In genomic region chr14:54712371-54712998, GRCh38 we compare ENCODE assay signal across 10 cellular contexts.
DNase-seq lines count a peak whose midpoint lies in the region; ATAC-seq, FAIRE-seq and TF ChIP-seq lines count a peak whose summit lies in the region.
"Had no signal": no experiment of that assay in that cellular context is flagged by ENCODE, and none has a peak within 500 bp of the region (broad histone marks: within the 10 kb centered on the region; RNA-seq: fewer than 3 reads in every experiment).

No MANE protein-coding gene starts in this region.

- peak overlapping the region; percentile 82 for H3K9ac ChIP-seq in BLaER1

- peak; percentile 24 for DNase-seq in NAMALWA (ENCODE audit: low spot score)
- DNase-seq in fibroblast of the aortic adventitia (ENCODE audit: low read depth) = peak; percentile 68
- peak in 1 of 2 donors; percentile 32 for DNase-seq in psoas muscle
- DNase-seq in SHP77 treated with DMSO at 0.1 percent for 48 hours (lab: John Stamatoyannopoulos, UW) = no peak
- DNase-seq in glomerular visceral epithelial cell (ENCODE audit: extremely low spot score) = no peak
- no peak for DNase-seq in prostate gland (ENCODE audit: low spot score)
- DNase-seq in GM12892 (ENCODE audit: insufficient read length) = no peak
- DNase-seq: NCI-H748 treated with DMSO at 0.1 percent for 48 hours had no signal

- H3K4me2 ChIP-seq in BLaER1 = peak overlapping the region; percentile 98

- 6 to 10% (median 10%) methylated on average over 4 of the region's 4 CpGs for WGBS in psoas muscle, 3 donors
- WGBS in prostate gland = 70% methylated on average over 4 of the region's 4 CpGs

- peak overlapping the region; percentile 63 for H3K4me3 ChIP-seq in BLaER1
- no peak overlapping the region for H3K4me3 ChIP-seq in fibroblast of the aortic adventitia (ENCODE audit: low read depth, low read length)
- peak overlapping the region; percentile 29 for H3K4me3 ChIP-seq in psoas muscle
- no peak overlapping the region for H3K4me3 ChIP-seq in prostate gland

- FAIRE-seq in GM12892 (lab: Jason Lieb, UNC) = no peak

- H4K20me1 ChIP-seq in BLaER1 = no peaks in the 10 kb centered on the region

- no peak for TF ChIP-seq CTCF in fibroblast of the aortic adventitia (IDR thresholded peaks at IDR 0.05; ENCODE audit: insufficient read depth, low read length)
- no peak for TF ChIP-seq CTCF in psoas muscle (IDR thresholded peaks at IDR 0.05)
- TF ChIP-seq CTCF in prostate gland (IDR thresholded peaks at IDR 0.05) = no peak

- TF ChIP-seq POLR2A in prostate gland (IDR thresholded peaks at IDR 0.05) (no peak), GM12892 (IDR thresholded peaks at IDR 0.05; ENCODE audit: low read depth, low read length) (no peak)

- H3K4me1 ChIP-seq in BLaER1 (peaks cover 86% of the 10 kb centered on the region), psoas muscle (peaks cover 72% of the 10 kb centered on the region), prostate gland (replicated peaks) (no peaks in the 10 kb centered on the region)

- H3K9me3 ChIP-seq in BLaER1 = no peaks in the 10 kb centered on the region
- no peaks in the 10 kb centered on the region for H3K9me3 ChIP-seq in psoas muscle
- H3K9me3 ChIP-seq in prostate gland = no peaks in the 10 kb centered on the region

- H3K36me3 ChIP-seq in BLaER1 = no peaks in the 10 kb centered on the region
- no peaks in the 10 kb centered on the region for H3K36me3 ChIP-seq in psoas muscle (ENCODE audit: insufficient read depth in 1 of 2, low read depth in 1 of 2)
- H3K36me3 ChIP-seq in prostate gland = no peaks in the 10 kb centered on the region

- H3K27ac ChIP-seq in BLaER1 = peak overlapping the region; percentile 94
- H3K27ac ChIP-seq in psoas muscle = peak overlapping the region; percentile 89
- peak overlapping the region in 1 of 2 donors; percentile 4 for H3K27ac ChIP-seq in prostate gland

- peak; percentile 86 to 93 (median 90) for ATAC-seq in psoas muscle
- ATAC-seq: WTC11 had no signal

- H3K27me3 ChIP-seq in BLaER1 (no peaks in the 10 kb centered on the region), psoas muscle (ENCODE audit: insufficient read depth in 3 of 3, low read length in 2 of 3) (no peaks in the 10 kb centered on the region), prostate gland (replicated peaks; ENCODE audit: insufficient read depth) (no peaks in the 10 kb centered on the region)

- intact Hi-C loops in psoas muscle (cut with DNase I) (no loop called here), prostate gland (cut with DNase I) (no loop called here)

Comparison
In these comparisons a context has a peak if more than half of its experiments do, and no peak if none do; other contexts are left out.
1. H3K4me3 ChIP-seq: peak in BLaER1 (single experiment) and psoas muscle (single experiment); none in fibroblast of the aortic adventitia (single experiment) and prostate gland (0 of 2).
2. DNase-seq: peak in NAMALWA (single experiment) and fibroblast of the aortic adventitia (single experiment); none in SHP77 treated with DMSO at 0.1 percent for 48 hours (single experiment), glomerular visceral epithelial cell (single experiment), prostate gland (single experiment) and GM12892 (single experiment).